Comparison of ENCODE assay signal across 15 cellular contexts in the genomic region with DNA sequence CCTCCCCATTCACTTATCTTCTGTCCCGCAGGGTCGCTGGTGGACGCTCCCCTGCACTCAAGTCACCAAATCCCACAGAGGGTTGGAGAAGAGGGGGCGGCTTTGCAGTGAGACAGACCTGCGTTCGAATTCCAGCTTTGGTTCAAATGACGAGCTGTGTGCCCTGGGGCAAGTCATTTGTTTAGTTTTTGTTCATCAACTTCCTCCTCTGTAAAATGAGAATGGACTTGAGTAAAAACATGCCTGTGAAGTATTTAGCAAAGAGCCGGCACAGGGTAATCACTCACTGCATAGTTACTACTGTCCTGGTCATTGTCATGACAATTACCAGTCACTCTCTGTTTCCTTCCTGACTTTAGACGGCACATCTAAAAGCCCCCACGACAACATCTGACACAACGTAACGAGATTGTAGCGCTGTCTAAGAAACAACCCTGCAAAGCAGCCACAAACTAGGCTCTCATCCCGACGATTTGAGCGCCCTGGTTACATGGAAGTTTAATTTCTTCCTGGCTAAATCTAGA.
"Had no signal": no experiment of that assay in that cellular context is flagged by ENCODE, and none has a peak within 500 bp of the region (broad histone marks: within the 10 kb centered on the region; RNA-seq: fewer than 3 reads in every experiment).

No MANE protein-coding gene starts in this region.

- H3K4me3 Mint-ChIP-seq: activated naive CD4-positive, alpha-beta T cell treated with anti-CD3 and anti-CD28 coated beads for 36 hours; activated naive CD8-positive, alpha-beta T cell treated with anti-CD3 and anti-CD28 coated beads, Interleukin-2, amount 50 U/mL, for 24 hours; activated T-helper 17 cell treated with anti-CD3 and anti-CD28 coated beads, Interleukin-2, amount 50 U/mL, for 72 hours; dendritic cell treated with granulocyte-macrophage colony-stimulating factor and Interleukin-4, amounts not matched to agents 40 ng/mL and 50 ng/mL, for 4 days; effector memory CD8-positive, alpha-beta T cell; stimulated activated naive CD8-positive, alpha-beta T cell treated with anti-CD3 and anti-CD28 coated beads, Interleukin-15, Interleukin-2, amounts not matched to agents 100 ng/mL and 50 ng/mL, for 24 hours; T-cell had no signal

- DNase-seq: activated CD4-positive, alpha-beta T cell treated with anti-CD3 and anti-CD28 coated beads for 1 hour; activated CD4-positive, alpha-beta T cell treated with anti-CD3 and anti-CD28 coated beads, Interleukin-2, amount 50 U/mL, for 4 hours; activated naive CD4-positive, alpha-beta T cell treated with anti-CD3 and anti-CD28 coated beads for 36 hours; activated naive CD8-positive, alpha-beta T cell treated with anti-CD3 and anti-CD28 coated beads, Interleukin-2, amount 50 U/mL, for 24 hours; cerebellar nuclear complex; effector memory CD8-positive, alpha-beta T cell; left ventricle myocardium superior; mesenchymal stem cell; right lobe of liver; T-helper 9 cell had no signal

- ATAC-seq: activated naive CD8-positive, alpha-beta T cell treated with anti-CD3 and anti-CD28 coated beads, Interleukin-2, amount 50 U/mL, for 24 hours; activated T-helper 17 cell treated with anti-CD3 and anti-CD28 coated beads, Interleukin-2, amount 50 U/mL, for 72 hours; effector memory CD8-positive, alpha-beta T cell; left ventricle myocardium superior; right lobe of liver; T-cell had no signal

- H3K9me3 ChIP-seq: prostate gland, right lobe of liver had no signal

- H3K27me3 ChIP-seq: right lobe of liver had no signal

- H3K4me1 Mint-ChIP-seq: activated naive CD8-positive, alpha-beta T cell treated with anti-CD3 and anti-CD28 coated beads, Interleukin-2, amount 50 U/mL, for 24 hours had no signal

- H3K36me3 Mint-ChIP-seq: T-cell had no signal

- H3K36me3 ChIP-seq: prostate gland, right lobe of liver had no signal

- H3K4me3 ChIP-seq: prostate gland, right lobe of liver had no signal

- H3K27ac Mint-ChIP-seq: activated naive CD4-positive, alpha-beta T cell treated with anti-CD3 and anti-CD28 coated beads for 36 hours; activated naive CD8-positive, alpha-beta T cell treated with anti-CD3 and anti-CD28 coated beads, Interleukin-2, amount 50 U/mL, for 24 hours; activated T-helper 17 cell treated with anti-CD3 and anti-CD28 coated beads, Interleukin-2, amount 50 U/mL, for 72 hours; dendritic cell treated with granulocyte-macrophage colony-stimulating factor and Interleukin-4, amounts not matched to agents 40 ng/mL and 50 ng/mL, for 4 days; effector memory CD8-positive, alpha-beta T cell; stimulated activated naive CD8-positive, alpha-beta T cell treated with anti-CD3 and anti-CD28 coated beads, Interleukin-15, Interleukin-2, amounts not matched to agents 100 ng/mL and 50 ng/mL, for 24 hours; T-cell had no signal

- H3K27ac ChIP-seq: prostate gland, right lobe of liver had no signal

- H3K9me3 Mint-ChIP-seq: activated naive CD4-positive, alpha-beta T cell treated with anti-CD3 and anti-CD28 coated beads for 36 hours; activated naive CD8-positive, alpha-beta T cell treated with anti-CD3 and anti-CD28 coated beads, Interleukin-2, amount 50 U/mL, for 24 hours; activated T-helper 17 cell treated with anti-CD3 and anti-CD28 coated beads, Interleukin-2, amount 50 U/mL, for 72 hours; dendritic cell treated with granulocyte-macrophage colony-stimulating factor and Interleukin-4, amounts not matched to agents 40 ng/mL and 50 ng/mL, for 4 days; effector memory CD8-positive, alpha-beta T cell; stimulated activated naive CD8-positive, alpha-beta T cell treated with anti-CD3 and anti-CD28 coated beads, Interleukin-15, Interleukin-2, amounts not matched to agents 100 ng/mL and 50 ng/mL, for 24 hours; T-cell had no signal

- H3K4me1 ChIP-seq: prostate gland, right lobe of liver had no signal
